Comparison of ENCODE assay signal across 20 cellular contexts in genomic region chr3:150577854-150578253, GRCh38. TPM values are rescaled to one million over a fixed set of nuclear protein-coding genes. Genes with fewer than 3 reads are reported as not detected.
DNase-seq lines count a peak whose midpoint lies in the region; ATAC-seq and TF ChIP-seq lines count a peak whose summit lies in the region.
"Had no signal": no experiment of that assay in that cellular context is flagged by ENCODE, and none has a peak within 500 bp of the region (broad histone marks: within the 10 kb centered on the region; RNA-seq: fewer than 3 reads in every experiment).

No MANE protein-coding gene starts in this region.

- no peak for DNase-seq in GM10266 (ENCODE audit: extremely low spot score)
- peak; percentile 6 for DNase-seq in NB4 (ENCODE audit: low read depth)
- peak; percentile 20 to 24 for DNase-seq in cardiac fibroblast (ENCODE audit: low read depth in 2 of 2)
- DNase-seq in left lobe of liver (ENCODE audit: low spot score) = no peak
- no peak for DNase-seq in sciatic nerve (ENCODE audit: low spot score)
- no peak for DNase-seq in iPS-NIHi7 (ENCODE audit: extremely low spot score)
- DNase-seq: activated CD4-positive, alpha-beta T cell treated with anti-CD3 and anti-CD28 coated beads, Interleukin-2, amount 50 U/mL, for 48 hours; activated T-cell treated with anti-CD3 and anti-CD28 coated beads, Interleukin-2, amount 50 U/mL, for 72 hours; cerebellar nuclear complex; DMS79; NCI-H1048; NK-92 treated with Interleukin-12 subunit alpha and Interleukin-12 subunit beta, amount 100 ng/mL, for 24 hours; occipital lobe; SHP77 treated with DMSO at 0.1 percent for 48 hours; stimulated activated CD4-positive, alpha-beta T cell treated with anti-CD3 and anti-CD28 coated beads, Interleukin-4, amount 100 ng/mL, for 24 hours had no signal

- TF ChIP-seq CTCF in GM10266 (IDR thresholded peaks at IDR 0.05; ENCODE audit: control insufficient read depth, insufficient read depth, low read depth, missing control alignments) (peak; percentile 14), NB4 (IDR thresholded peaks at IDR 0.05; ENCODE audit: low read depth, low read length) (no peak), cardiac fibroblast (IDR thresholded peaks at IDR 0.05; ENCODE audit: low read depth, low read length) (no peak)

- intact Hi-C loops in sciatic nerve (cut with DNase I) = no loop called here

- H3K4me3 ChIP-seq in NB4 (ENCODE audit: low read depth, low read length) (no peak overlapping the region), cardiac fibroblast (replicated peaks in 1 of 2; ENCODE audit: low read depth in 2 of 2, low read length in 2 of 2) (no peak overlapping the region)
- H3K4me3 ChIP-seq: BLaER1, GM23338, thoracic aorta had no signal

- TF ChIP-seq POLR2A in NB4 (IDR thresholded peaks at IDR 0.05; ENCODE audit: extremely low read depth, insufficient read length) = no peak

- ATAC-seq in left lobe of liver (peak; percentile 36), sciatic nerve (no peak), HG03045 (IDR thresholded peaks at IDR 0.05; ENCODE audit: unreplicated experiment) (no peak)
- no peak for ATAC-seq in activated CD4-positive, CD25-positive, alpha-beta regulatory T cell treated with anti-CD3 and anti-CD28 coated beads, Interleukin-2, amount 50 U/mL, for 24 hours
- ATAC-seq: activated T-cell treated with anti-CD3 and anti-CD28 coated beads, Interleukin-2, amount 50 U/mL, for 72 hours; GM23338 had no signal

RNA-seq across cellular contexts. Expression of gene SELENOT, which starts 25.3 kb away (rescaled TPM):
- total RNA-seq in left lobe of liver (42.5 TPM), sciatic nerve (93.5 TPM)

RNA-seq across cellular contexts. Expression of gene EIF2A, which starts 31.3 kb away (rescaled TPM):
- total RNA-seq in left lobe of liver = 30.0 TPM
- 70.9 TPM for total RNA-seq in sciatic nerve

RNA-seq across cellular contexts. Expression of gene SERP1, which starts 31.6 kb away (rescaled TPM):
- 120 TPM for total RNA-seq in left lobe of liver
- total RNA-seq in sciatic nerve = 72.3 TPM

Comparison
In these comparisons a context has a peak if more than half of its experiments do, and no peak if none do; other contexts are left out.
1. DNase-seq: peak in NB4 (single experiment) and cardiac fibroblast (2 of 2); none in GM10266 (single experiment), left lobe of liver (single experiment), sciatic nerve (single experiment) and iPS-NIHi7 (single experiment).